9 cellular contexts compared by ENCODE assay signal in the genomic region with DNA sequence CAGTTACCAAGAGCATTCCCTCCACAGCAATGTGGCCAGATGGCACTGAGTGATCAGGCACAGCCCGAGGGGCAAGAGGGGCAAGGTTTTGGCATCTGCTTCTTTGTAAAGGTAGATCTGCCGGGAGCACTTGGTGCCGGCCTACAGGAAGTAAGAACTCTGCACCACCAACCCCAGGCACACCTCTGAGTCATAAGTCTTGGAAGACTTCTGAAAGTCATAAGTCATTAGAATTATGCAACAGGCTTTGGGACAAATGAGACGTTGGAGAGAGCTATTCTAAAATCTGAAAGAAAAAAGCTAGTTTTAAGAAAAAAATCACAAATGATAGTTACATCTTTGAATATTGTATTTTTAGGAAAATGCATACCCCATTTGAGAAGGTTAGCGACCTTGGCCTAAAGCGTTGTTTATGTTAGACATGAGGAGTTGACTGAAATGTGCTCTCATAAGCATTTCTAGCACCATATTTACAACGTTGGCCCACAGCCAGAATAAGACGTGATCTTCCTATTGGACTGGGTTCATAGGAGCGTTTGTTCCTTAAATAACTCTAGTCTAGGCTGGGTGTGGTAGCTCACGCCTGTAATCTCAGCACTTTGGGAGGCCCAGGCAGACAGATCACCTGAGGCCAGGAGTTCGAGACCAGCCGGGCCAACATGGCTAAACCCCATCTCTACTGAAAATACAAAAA. TPM values are rescaled to one million over a fixed set of nuclear protein-coding genes. Genes with fewer than 3 reads are reported as not detected.
DNase-seq lines count a peak whose midpoint lies in the region; ATAC-seq, FAIRE-seq and TF ChIP-seq lines count a peak whose summit lies in the region.
"Had no signal": no experiment of that assay in that cellular context is flagged by ENCODE, and none has a peak within 500 bp of the region (broad histone marks: within the 10 kb centered on the region; RNA-seq: fewer than 3 reads in every experiment).

No MANE protein-coding gene starts in this region.

- H3K9me3 ChIP-seq in stomach smooth muscle (ENCODE audit: control insufficient read depth in 2 of 2, low read length in 2 of 2), result no peaks in the 10 kb centered on the region

- peak; percentile 94 for DNase-seq in RCC 7860 (ENCODE audit: low spot score)
- DNase-seq in fibroblast of villous mesenchyme (ENCODE audit: low read depth), result peak; percentile 82
- DNase-seq in coronary artery (ENCODE audit: low spot score), result no peak
- DNase-seq in dorsolateral prefrontal cortex, result no peak
- DNase-seq in middle frontal gyrus (ENCODE audit: extremely low spot score, low spot score), result no peak

- H3K27ac ChIP-seq in stomach smooth muscle (ENCODE audit: low read length) (peak overlapping the region; percentile 62), coronary artery (peak overlapping the region in 1 of 2 donors; percentile 80), dorsolateral prefrontal cortex (no peak overlapping the region)

- intact Hi-C loops in dorsolateral prefrontal cortex (cut with DNase I), result no loop called here

- FAIRE-seq in RCC 7860 (lab: Jason Lieb, UNC), result peak; percentile 96
- FAIRE-seq: TTC549 had no signal

- no peak for TF ChIP-seq CTCF in fibroblast of villous mesenchyme (IDR thresholded peaks at IDR 0.05; ENCODE audit: insufficient read depth, low read depth, low read length)
- no peak for TF ChIP-seq CTCF in coronary artery (IDR thresholded peaks at IDR 0.05)
- no peak for TF ChIP-seq CTCF in dorsolateral prefrontal cortex (IDR thresholded peaks at IDR 0.05 in 54 of 56, conservative IDR thresholded peaks at IDR 0.05 in 2 of 56; ENCODE audit: low read depth in 1 of 56, partially characterized antibody in 56 of 56)

- peak; percentile 43 for ATAC-seq in HG02678 (IDR thresholded peaks at IDR 0.05; ENCODE audit: unreplicated experiment)
- no peak for ATAC-seq in GM21381 (IDR thresholded peaks at IDR 0.05; ENCODE audit: unreplicated experiment)

- no peak overlapping the region for H3K9ac ChIP-seq in stomach smooth muscle (ENCODE audit: low read length in 2 of 2)

- H3K4me3 ChIP-seq in fibroblast of villous mesenchyme (ENCODE audit: low read depth, low read length) (no peak overlapping the region), stomach smooth muscle (ENCODE audit: low read length in 2 of 2) (no peak overlapping the region), coronary artery (no peak overlapping the region), dorsolateral prefrontal cortex (no peak overlapping the region)

- peaks cover 18% of the 10 kb centered on the region for H3K4me1 ChIP-seq in stomach smooth muscle (ENCODE audit: control insufficient read depth, insufficient read depth, low read length)

- H3K36me3 ChIP-seq in stomach smooth muscle (ENCODE audit: control insufficient read depth in 2 of 2, insufficient read depth in 2 of 2, low read length in 2 of 2), result no peaks in the 10 kb centered on the region

- H3K27me3 ChIP-seq in stomach smooth muscle (ENCODE audit: control insufficient read depth in 1 of 2, insufficient read depth in 2 of 2, low read length in 2 of 2), result no peaks in the 10 kb centered on the region
- H3K27me3 ChIP-seq in dorsolateral prefrontal cortex, result peaks cover 0 to 3% (median 0%) of the 10 kb centered on the region in 45 donors

RNA-seq across cellular contexts. Expression of gene MAP10, which starts 37.7 kb away (rescaled TPM):
- 1.9 and 2.2 TPM in 2 replicates for total RNA-seq in fibroblast of villous mesenchyme
- 1 to 10 TPM; 1.3 to 7.8 (median 4.4) TPM for total RNA-seq in dorsolateral prefrontal cortex

Comparison
In these comparisons a context has a peak if more than half of its experiments do, and no peak if none do; other contexts are left out.
1. DNase-seq: peak in RCC 7860 (single experiment) and fibroblast of villous mesenchyme (single experiment); none in coronary artery (single experiment), dorsolateral prefrontal cortex (0 of 10) and middle frontal gyrus (single experiment).